Comparison of ENCODE assay signal across 8 cellular contexts in the genomic region with DNA sequence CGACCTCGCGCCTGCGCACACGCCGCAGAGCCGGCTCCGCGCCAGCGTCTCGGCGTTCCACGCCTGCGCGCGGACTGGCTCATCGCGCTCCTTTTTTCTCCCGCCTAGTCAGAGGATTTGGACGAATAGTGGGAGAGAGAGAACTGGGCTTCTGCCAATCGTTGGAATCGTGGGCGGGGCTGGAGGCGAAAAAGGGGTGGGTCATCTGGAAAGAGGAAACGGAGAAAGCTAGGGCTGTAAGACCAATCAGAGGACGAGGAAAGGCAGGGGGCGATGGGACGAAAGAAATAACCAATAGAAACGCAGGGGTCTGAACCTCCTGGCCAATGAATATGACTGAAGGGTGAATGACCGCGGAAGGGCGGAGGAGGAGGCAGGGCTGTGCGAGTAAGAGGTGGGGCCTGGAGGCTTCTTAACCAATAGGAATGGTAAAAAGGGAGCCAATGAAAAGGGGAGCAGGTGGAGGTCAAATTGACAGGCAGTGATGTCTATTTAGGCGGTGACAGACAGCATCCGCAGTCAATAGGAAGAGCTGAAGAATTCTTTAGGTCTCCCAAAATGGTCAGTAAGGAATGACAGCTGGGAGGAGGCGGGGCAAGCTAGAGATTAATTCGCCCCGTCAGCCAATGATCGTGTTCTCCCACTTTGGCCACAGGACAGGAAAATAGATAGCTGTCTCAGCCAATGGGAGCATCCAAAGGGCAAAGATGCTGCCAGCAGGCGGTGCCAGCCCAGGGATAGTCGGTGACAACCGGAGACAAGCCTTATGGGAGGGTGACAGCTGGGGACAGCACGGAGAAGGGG. TPM values are rescaled to one million over a fixed set of nuclear protein-coding genes. Genes with fewer than 3 reads are reported as not detected.
DNase-seq lines count a peak whose midpoint lies in the region; ATAC-seq and TF ChIP-seq lines count a peak whose summit lies in the region.

A gene with protein sequence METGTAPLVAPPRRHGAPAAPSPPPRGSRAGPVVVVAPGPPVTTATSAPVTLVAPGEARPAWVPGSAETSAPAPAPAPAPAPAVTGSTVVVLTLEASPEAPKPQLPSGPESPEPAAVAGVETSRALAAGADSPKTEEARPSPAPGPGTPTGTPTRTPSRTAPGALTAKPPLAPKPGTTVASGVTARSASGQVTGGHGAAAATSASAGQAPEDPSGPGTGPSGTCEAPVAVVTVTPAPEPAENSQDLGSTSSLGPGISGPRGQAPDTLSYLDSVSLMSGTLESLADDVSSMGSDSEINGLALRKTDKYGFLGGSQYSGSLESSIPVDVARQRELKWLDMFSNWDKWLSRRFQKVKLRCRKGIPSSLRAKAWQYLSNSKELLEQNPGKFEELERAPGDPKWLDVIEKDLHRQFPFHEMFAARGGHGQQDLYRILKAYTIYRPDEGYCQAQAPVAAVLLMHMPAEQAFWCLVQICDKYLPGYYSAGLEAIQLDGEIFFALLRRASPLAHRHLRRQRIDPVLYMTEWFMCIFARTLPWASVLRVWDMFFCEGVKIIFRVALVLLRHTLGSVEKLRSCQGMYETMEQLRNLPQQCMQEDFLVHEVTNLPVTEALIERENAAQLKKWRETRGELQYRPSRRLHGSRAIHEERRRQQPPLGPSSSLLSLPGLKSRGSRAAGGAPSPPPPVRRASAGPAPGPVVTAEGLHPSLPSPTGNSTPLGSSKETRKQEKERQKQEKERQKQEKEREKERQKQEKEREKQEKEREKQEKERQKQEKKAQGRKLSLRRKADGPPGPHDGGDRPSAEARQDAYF (minus strand): TSS at position 51 of the 804 bp plus-strand sequence. CDS start 311 bp downstream, outside the sequence.

- intact Hi-C loops in cardiac septum (cut with DNase I) (no loop called here), tibial artery (cut with DNase I; ENCODE audit: low total_unique reads) (no loop called here)

- H3K4me3 Mint-ChIP-seq in T-helper 1 cell treated with Interleukin-12 subunit alpha and Interleukin-12 subunit beta and Interleukin-4 antibody, amounts not matched to agents 30 μg/mL and 1 μg/mL, for 36 hours = peak within 1 kb of the TSS; percentile 87

- no peaks in the 10 kb centered on the region for H3K36me3 ChIP-seq in parathyroid adenoma (ENCODE audit: control insufficient read depth, insufficient read depth, low read length)
- H3K36me3 ChIP-seq in tibial artery = peaks cover 0 to 5% (median 3%) of the 10 kb centered on the region in 3 donors

- peak within 1 kb of the TSS; percentile 77 for H2AFZ ChIP-seq in parathyroid adenoma

- H3K9ac ChIP-seq in parathyroid adenoma = peak within 1 kb of the TSS; percentile 40

- H3K9me3 ChIP-seq in parathyroid adenoma (ENCODE audit: control insufficient read depth, low read length) (no peaks in the 10 kb centered on the region), tibial artery (no peaks in the 10 kb centered on the region)

- no peaks in the 10 kb centered on the region for H3K27me3 Mint-ChIP-seq in T-helper 1 cell treated with Interleukin-12 subunit alpha and Interleukin-12 subunit beta and Interleukin-4 antibody, amounts not matched to agents 30 μg/mL and 1 μg/mL, for 36 hours (ENCODE audit: low read depth)

- H3K36me3 Mint-ChIP-seq in T-helper 1 cell treated with Interleukin-12 subunit alpha and Interleukin-12 subunit beta and Interleukin-4 antibody, amounts not matched to agents 30 μg/mL and 1 μg/mL, for 36 hours (ENCODE audit: low read depth) = peaks cover 14% of the 10 kb centered on the region

- H3K27me3 ChIP-seq in parathyroid adenoma (ENCODE audit: control insufficient read depth, insufficient read depth, low read length) (no peaks in the 10 kb centered on the region), tibial artery (peaks cover 0 to 3% of the 10 kb centered on the region in 2 donors)

- H3K27ac ChIP-seq in parathyroid adenoma (peak within 1 kb of the TSS; percentile 85), tibial artery (peak within 1 kb of the TSS; percentile 88 to 89)

- ATAC-seq in HG02884 (IDR thresholded peaks at IDR 0.05; ENCODE audit: unreplicated experiment) = peak; percentile 85

- H3K79me2 ChIP-seq in parathyroid adenoma = peaks cover 25% of the 10 kb centered on the region

- H3K4me1 ChIP-seq in parathyroid adenoma (peaks cover 15% of the 10 kb centered on the region), tibial artery (peaks cover 0 to 40% (median 28%) of the 10 kb centered on the region in 4 donors)

- H3K9me3 Mint-ChIP-seq in T-helper 1 cell treated with Interleukin-12 subunit alpha and Interleukin-12 subunit beta and Interleukin-4 antibody, amounts not matched to agents 30 μg/mL and 1 μg/mL, for 36 hours = no peaks in the 10 kb centered on the region

- H3K4me2 ChIP-seq in parathyroid adenoma (ENCODE audit: low read length) = peak within 1 kb of the TSS; percentile 92

- peaks cover 33% of the 10 kb centered on the region for H3K4me1 Mint-ChIP-seq in T-helper 1 cell treated with Interleukin-12 subunit alpha and Interleukin-12 subunit beta and Interleukin-4 antibody, amounts not matched to agents 30 μg/mL and 1 μg/mL, for 36 hours (ENCODE audit: low read depth)

- peak within 1 kb of the TSS; percentile 94 for H3K27ac Mint-ChIP-seq in T-helper 1 cell treated with Interleukin-12 subunit alpha and Interleukin-12 subunit beta and Interleukin-4 antibody, amounts not matched to agents 30 μg/mL and 1 μg/mL, for 36 hours

- H3K4me3 ChIP-seq in GM12875 (ENCODE audit: low read depth, low read length) = peak within 1 kb of the TSS; percentile 63
- H3K4me3 ChIP-seq in parathyroid adenoma (ENCODE audit: low read depth, low read length) = peak within 1 kb of the TSS; percentile 83
- peak within 1 kb of the TSS; percentile 76 to 88 for H3K4me3 ChIP-seq in tibial artery

- TF ChIP-seq CTCF in GM12875 (IDR thresholded peaks at IDR 0.05; ENCODE audit: borderline replicate concordance, insufficient read depth, low read depth, low read length) (peak; percentile 19; the same call in 1 of the 2 replicates), parathyroid adenoma (IDR thresholded peaks at IDR 0.05) (peak; percentile 48), tibial artery (IDR thresholded peaks at IDR 0.05) (peak; percentile 14 to 21)

- DNase-seq in NCI-H146 treated with DMSO at 0.1 percent for 48 hours (lab: John Stamatoyannopoulos, UW; ENCODE audit: unreplicated experiment) = peak; percentile 100
- peak; percentile 100 for DNase-seq in amniotic epithelial cell (ENCODE audit: low read depth)
- DNase-seq in cardiac septum (ENCODE audit: low spot score) = peak; percentile 98
- DNase-seq in tibial artery = peak; percentile 98 to 100

RNA-seq across cellular contexts. Expression of the gene that starts here (rescaled TPM):
- 23.7 TPM for total RNA-seq in cardiac septum

Comparison
In these comparisons a context has a peak if more than half of its experiments do, and no peak if none do; other contexts are left out.
1. Peak in every context shown above with its lines: DNase-seq, ATAC-seq, H3K4me3 ChIP-seq and H3K27ac ChIP-seq.